In genomic region chr11:95254139-95254704, GRCh38 we compare ENCODE assay signal across 1 cellular context.
TF ChIP-seq lines count a peak whose summit lies in the region.

No MANE protein-coding gene starts in this region.

TF ChIP-seq in HEK293, 187 proteins besides CTCF, POLR2A, EP300 and RAD21 (continued from another document):
- no peak for TF ChIP-seq ZNF138 (tag by site-specific recombination; IDR thresholded peaks at IDR 0.05; ENCODE audit: borderline replicate concordance)
- TF ChIP-seq, protein P1, sequence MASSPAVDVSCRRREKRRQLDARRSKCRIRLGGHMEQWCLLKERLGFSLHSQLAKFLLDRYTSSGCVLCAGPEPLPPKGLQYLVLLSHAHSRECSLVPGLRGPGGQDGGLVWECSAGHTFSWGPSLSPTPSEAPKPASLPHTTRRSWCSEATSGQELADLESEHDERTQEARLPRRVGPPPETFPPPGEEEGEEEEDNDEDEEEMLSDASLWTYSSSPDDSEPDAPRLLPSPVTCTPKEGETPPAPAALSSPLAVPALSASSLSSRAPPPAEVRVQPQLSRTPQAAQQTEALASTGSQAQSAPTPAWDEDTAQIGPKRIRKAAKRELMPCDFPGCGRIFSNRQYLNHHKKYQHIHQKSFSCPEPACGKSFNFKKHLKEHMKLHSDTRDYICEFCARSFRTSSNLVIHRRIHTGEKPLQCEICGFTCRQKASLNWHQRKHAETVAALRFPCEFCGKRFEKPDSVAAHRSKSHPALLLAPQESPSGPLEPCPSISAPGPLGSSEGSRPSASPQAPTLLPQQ (tag by site-specific recombination; IDR thresholded peaks at IDR 0.05), result no peak
- TF ChIP-seq SCRT2 (tag by site-specific recombination; IDR thresholded peaks at IDR 0.05), result 0 out of 2 replicates have a peak, but pooled peaks have one; percentile 30
- no peak for TF ChIP-seq ZNF664 (tag by site-specific recombination; IDR thresholded peaks at IDR 0.05)
- TF ChIP-seq ZNF791 (tag by site-specific recombination; IDR thresholded peaks at IDR 0.05), result no peak
- no peak for TF ChIP-seq ZNF510 (tag by site-specific recombination; IDR thresholded peaks at IDR 0.05; ENCODE audit: insufficient replicate concordance)
- TF ChIP-seq, protein P2, sequence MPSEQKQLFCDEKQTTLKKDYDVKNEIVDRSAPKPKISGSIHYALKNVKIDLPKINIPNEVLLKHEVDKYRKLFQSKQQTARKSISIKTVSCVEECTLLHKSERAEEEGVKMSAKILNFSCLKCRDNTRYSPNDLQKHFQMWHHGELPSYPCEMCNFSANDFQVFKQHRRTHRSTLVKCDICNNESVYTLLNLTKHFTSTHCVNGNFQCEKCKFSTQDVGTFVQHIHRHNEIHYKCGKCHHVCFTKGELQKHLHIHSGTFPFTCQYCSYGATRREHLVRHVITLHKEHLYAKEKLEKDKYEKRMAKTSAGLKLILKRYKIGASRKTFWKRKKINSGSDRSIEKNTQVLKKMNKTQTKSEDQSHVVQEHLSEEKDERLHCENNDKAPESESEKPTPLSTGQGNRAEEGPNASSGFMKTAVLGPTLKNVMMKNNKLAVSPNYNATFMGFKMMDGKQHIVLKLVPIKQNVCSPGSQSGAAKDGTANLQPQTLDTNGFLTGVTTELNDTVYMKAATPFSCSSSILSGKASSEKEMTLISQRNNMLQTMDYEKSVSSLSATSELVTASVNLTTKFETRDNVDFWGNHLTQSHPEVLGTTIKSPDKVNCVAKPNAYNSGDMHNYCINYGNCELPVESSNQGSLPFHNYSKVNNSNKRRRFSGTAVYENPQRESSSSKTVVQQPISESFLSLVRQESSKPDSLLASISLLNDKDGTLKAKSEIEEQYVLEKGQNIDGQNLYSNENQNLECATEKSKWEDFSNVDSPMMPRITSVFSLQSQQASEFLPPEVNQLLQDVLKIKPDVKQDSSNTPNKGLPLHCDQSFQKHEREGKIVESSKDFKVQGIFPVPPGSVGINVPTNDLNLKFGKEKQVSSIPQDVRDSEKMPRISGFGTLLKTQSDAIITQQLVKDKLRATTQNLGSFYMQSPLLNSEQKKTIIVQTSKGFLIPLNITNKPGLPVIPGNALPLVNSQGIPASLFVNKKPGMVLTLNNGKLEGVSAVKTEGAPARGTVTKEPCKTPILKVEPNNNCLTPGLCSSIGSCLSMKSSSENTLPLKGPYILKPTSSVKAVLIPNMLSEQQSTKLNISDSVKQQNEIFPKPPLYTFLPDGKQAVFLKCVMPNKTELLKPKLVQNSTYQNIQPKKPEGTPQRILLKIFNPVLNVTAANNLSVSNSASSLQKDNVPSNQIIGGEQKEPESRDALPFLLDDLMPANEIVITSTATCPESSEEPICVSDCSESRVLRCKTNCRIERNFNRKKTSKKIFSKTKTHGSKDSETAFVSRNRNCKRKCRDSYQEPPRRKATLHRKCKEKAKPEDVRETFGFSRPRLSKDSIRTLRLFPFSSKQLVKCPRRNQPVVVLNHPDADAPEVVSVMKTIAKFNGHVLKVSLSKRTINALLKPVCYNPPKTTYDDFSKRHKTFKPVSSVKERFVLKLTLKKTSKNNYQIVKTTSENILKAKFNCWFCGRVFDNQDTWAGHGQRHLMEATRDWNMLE (tag by site-specific recombination; conservative IDR thresholded peaks at IDR 0.05; ENCODE audit: low read depth), result no peak
- TF ChIP-seq ZNF776 (tag by site-specific recombination; IDR thresholded peaks at IDR 0.05; ENCODE audit: borderline replicate concordance), result no peak
- no peak for TF ChIP-seq ZNF549 (tag by site-specific recombination; IDR thresholded peaks at IDR 0.05)
- TF ChIP-seq, protein P3, sequence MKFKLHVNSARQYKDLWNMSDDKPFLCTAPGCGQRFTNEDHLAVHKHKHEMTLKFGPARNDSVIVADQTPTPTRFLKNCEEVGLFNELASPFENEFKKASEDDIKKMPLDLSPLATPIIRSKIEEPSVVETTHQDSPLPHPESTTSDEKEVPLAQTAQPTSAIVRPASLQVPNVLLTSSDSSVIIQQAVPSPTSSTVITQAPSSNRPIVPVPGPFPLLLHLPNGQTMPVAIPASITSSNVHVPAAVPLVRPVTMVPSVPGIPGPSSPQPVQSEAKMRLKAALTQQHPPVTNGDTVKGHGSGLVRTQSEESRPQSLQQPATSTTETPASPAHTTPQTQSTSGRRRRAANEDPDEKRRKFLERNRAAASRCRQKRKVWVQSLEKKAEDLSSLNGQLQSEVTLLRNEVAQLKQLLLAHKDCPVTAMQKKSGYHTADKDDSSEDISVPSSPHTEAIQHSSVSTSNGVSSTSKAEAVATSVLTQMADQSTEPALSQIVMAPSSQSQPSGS (tag by site-specific recombination; IDR thresholded peaks at IDR 0.05; ENCODE audit: low read depth), result peak; percentile 67
- peak; percentile 21; the same call in 1 of the 2 replicates for TF ChIP-seq SP2 (tag by site-specific recombination; IDR thresholded peaks at IDR 0.05)
- TF ChIP-seq, protein P4, sequence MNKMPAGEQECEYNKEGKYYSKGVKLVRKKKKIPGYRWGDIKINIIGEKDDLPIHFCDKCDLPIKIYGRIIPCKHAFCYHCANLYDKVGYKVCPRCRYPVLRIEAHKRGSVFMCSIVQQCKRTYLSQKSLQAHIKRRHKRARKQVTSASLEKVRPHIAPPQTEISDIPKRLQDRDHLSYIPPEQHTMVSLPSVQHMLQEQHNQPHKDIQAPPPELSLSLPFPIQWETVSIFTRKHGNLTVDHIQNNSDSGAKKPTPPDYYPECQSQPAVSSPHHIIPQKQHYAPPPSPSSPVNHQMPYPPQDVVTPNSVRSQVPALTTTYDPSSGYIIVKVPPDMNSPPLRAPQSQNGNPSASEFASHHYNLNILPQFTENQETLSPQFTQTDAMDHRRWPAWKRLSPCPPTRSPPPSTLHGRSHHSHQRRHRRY (tag by site-specific recombination; IDR thresholded peaks at IDR 0.05), result no peak
TF ChIP-seq in HEK293: peak in this region for 10.
